Comparison of ENCODE assay signal across 25 cellular contexts in genomic region chr11:119909495-119909894, GRCh38.
"Had no signal": no experiment of that assay in that cellular context is flagged by ENCODE, and none has a peak within 500 bp of the region (broad histone marks: within the 10 kb centered on the region; RNA-seq: fewer than 3 reads in every experiment).

No MANE protein-coding gene starts in this region.

- DNase-seq: activated CD4-positive, alpha-beta T cell treated with anti-CD3 and anti-CD28 coated beads, Interleukin-2, amount 10 ng/mL, durations not matched to agents 24 days and 14 days; activated CD8-positive, alpha-beta memory T cell treated with anti-CD3 and anti-CD28 coated beads, Interleukin-2, amount 10 ng/mL, durations not matched to agents 7 days and 5 days; activated CD8-positive, alpha-beta T cell treated with anti-CD3 and anti-CD28 coated beads for 36 hours; activated gamma-delta T cell treated with Interleukin-2 at 50 U/mL for 16 hours; activated T-cell treated with anti-CD3 and anti-CD28 coated beads for 4 hours; endodermal cell; esophagus squamous epithelium; gastrocnemius medialis; left cardiac atrium; mesenchymal stem cell; nephron progenitor cell; right lobe of liver; stimulated activated CD4-positive, alpha-beta T cell treated with anti-CD3 and anti-CD28 coated beads, Interleukin-2, amount 100 ng/mL, for 24 hours; T-cell had no signal

- H3K27ac ChIP-seq: ascending aorta, breast epithelium, coronary artery, gastrocnemius medialis, parathyroid adenoma, right lobe of liver, skin epidermis, thoracic aorta, VCaP had no signal

- ATAC-seq: activated CD4-positive, CD25-positive, alpha-beta regulatory T cell treated with anti-CD3 and anti-CD28 coated beads, Interleukin-2, amount 50 U/mL, for 24 hours; activated CD8-positive, alpha-beta memory T cell treated with anti-CD3 and anti-CD28 coated beads, Interleukin-2, amount 10 ng/mL, durations not matched to agents 7 days and 5 days; activated CD8-positive, alpha-beta T cell treated with anti-CD3 and anti-CD28 coated beads for 36 hours; activated naive CD4-positive, alpha-beta T cell treated with anti-CD3 and anti-CD28 coated beads, Interleukin-2, amount 50 U/mL, for 72 hours; gastrocnemius medialis; left cardiac atrium; right lobe of liver; stimulated activated effector memory CD8-positive, alpha-beta T cell treated with anti-CD3 and anti-CD28 coated beads, Interleukin-12 subunit alpha, Interleukin-12 subunit beta, amount 100 ng/mL, for 72 hours; T-cell had no signal

- H3K4me3 ChIP-seq: ascending aorta, breast epithelium, coronary artery, esophagus squamous epithelium, gastrocnemius medialis, right lobe of liver, skin epidermis, thoracic aorta had no signal

- FAIRE-seq: islet of Langerhans had no signal

- H3K27me3 ChIP-seq: ascending aorta, right lobe of liver had no signal

- H3K36me3 ChIP-seq: ascending aorta, breast epithelium, gastrocnemius medialis, right lobe of liver, thoracic aorta had no signal

- H3K9me3 ChIP-seq: ascending aorta, breast epithelium, gastrocnemius medialis, right lobe of liver, thoracic aorta had no signal

- H3K4me1 ChIP-seq: ascending aorta, breast epithelium, gastrocnemius medialis, parathyroid adenoma had no signal
